Comparison of ENCODE assay signal across 11 cellular contexts in the genomic region with DNA sequence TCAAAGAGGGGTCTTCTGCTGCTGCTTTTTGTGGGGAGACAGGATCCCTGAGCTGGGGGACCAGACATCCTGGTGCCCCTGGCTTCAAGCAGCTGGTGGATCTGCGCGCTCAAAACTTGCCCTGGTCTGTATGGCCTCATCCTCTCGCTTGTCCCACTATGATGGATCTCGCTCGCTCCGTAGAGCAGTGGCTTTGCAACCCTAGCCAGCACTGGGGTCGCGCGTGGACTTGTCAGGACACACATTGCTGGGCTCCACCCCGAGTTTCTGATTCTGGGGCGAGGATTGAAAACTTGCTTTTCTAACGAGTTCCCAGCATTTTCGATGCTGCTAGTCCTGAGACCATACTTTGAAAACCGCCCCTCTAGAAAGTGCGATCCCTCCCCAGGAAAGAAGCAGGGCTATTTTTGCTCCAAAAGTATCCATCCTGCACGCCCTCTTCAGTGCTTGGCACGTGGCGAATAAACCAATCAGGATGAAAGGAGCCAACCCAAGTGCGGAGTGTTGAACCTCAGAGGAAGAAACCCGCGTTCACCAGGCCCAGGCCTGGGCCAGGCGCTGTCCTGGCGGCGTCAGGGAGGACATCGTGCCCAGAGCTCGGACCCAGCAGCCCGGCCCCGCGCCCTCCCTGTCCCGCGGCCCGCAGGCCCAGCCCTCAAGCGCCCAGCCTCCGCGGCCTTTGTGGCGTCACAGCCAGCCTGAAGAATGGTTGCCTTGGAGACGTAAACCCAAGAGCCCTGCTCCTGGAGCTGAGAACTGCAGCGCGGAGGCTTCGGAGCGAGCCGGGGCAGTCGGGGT. TPM values are rescaled to one million over a fixed set of nuclear protein-coding genes. Genes with fewer than 3 reads are reported as not detected.
DNase-seq lines count a peak whose midpoint lies in the region; ATAC-seq and TF ChIP-seq lines count a peak whose summit lies in the region.
"Had no signal": no experiment of that assay in that cellular context is flagged by ENCODE, and none has a peak within 500 bp of the region (broad histone marks: within the 10 kb centered on the region; RNA-seq: fewer than 3 reads in every experiment).

TSS of gene CFAP100 (plus strand) at position 731 of the 798 bp plus-strand sequence. CDS start 1,092 bp downstream, outside the sequence.

- peak within 1 kb of the TSS; percentile 73 for H3K4me3 Mint-ChIP-seq in nephron progenitor cell
- H3K4me3 Mint-ChIP-seq: CD4-positive, alpha-beta memory T cell had no signal

- no peak for ATAC-seq in HG02571 (IDR thresholded peaks at IDR 0.05; ENCODE audit: unreplicated experiment)

- no peak within 1 kb of the TSS for H3K27ac Mint-ChIP-seq in nephron progenitor cell
- H3K27ac Mint-ChIP-seq: CD4-positive, alpha-beta memory T cell had no signal

- H3K4me3 ChIP-seq in fibroblast of the aortic adventitia (ENCODE audit: low read depth, low read length): no peak within 1 kb of the TSS

- H3K36me3 Mint-ChIP-seq in nephron progenitor cell (ENCODE audit: low read depth): no peaks in the 10 kb centered on the region
- H3K36me3 Mint-ChIP-seq: CD4-positive, alpha-beta memory T cell had no signal

- peaks cover 15% of the 10 kb centered on the region for H3K4me1 Mint-ChIP-seq in nephron progenitor cell

- TF ChIP-seq CTCF in fibroblast of the aortic adventitia (IDR thresholded peaks at IDR 0.05; ENCODE audit: insufficient read depth, low read length) (no peak), nephron progenitor cell (IDR thresholded peaks at IDR 0.05) (no peak)

- H3K27me3 Mint-ChIP-seq in nephron progenitor cell (ENCODE audit: low read depth, poor library complexity): peaks cover 71% of the 10 kb centered on the region

- DNase-seq in AG08396 (ENCODE audit: low spot score) (peak; percentile 65), NCI-H2196 (lab: John Stamatoyannopoulos, UW; ENCODE audit: unreplicated experiment) (peak; percentile 80), fibroblast of the aortic adventitia (ENCODE audit: low read depth) (peak; percentile 16), nephron progenitor cell (peak; percentile 77), NCI-H446 (lab: John Stamatoyannopoulos, UW) (no peak), ureter (ENCODE audit: low spot score) (no peak), NCI-H187 treated with DMSO at 0.1 percent for 48 hours (lab: John Stamatoyannopoulos, UW) (no peak)
- DNase-seq: CD4-positive, alpha-beta memory T cell; T-helper 2 cell had no signal

- H3K9me3 Mint-ChIP-seq in nephron progenitor cell: no peaks in the 10 kb centered on the region
- H3K9me3 Mint-ChIP-seq: CD4-positive, alpha-beta memory T cell had no signal

RNA-seq across cellular contexts. Expression of gene CFAP100, which starts in this region (rescaled TPM):
- total RNA-seq in fibroblast of the aortic adventitia (ENCODE audit: low replicate concordance) (not detected in 2 replicates), ureter (not detected)
- total RNA-seq: CD4-positive, alpha-beta memory T cell; HT1080 had no signal

Comparison
In these comparisons a context has a peak if more than half of its experiments do, and no peak if none do; other contexts are left out.
1. Peak in DNase-seq in fibroblast of the aortic adventitia; RNA of the gene not detected or under 1 TPM.
2. DNase-seq: peak in AG08396 (single experiment), NCI-H2196 (single experiment) and nephron progenitor cell (single experiment); none in NCI-H446 (0 of 2), ureter (single experiment) and NCI-H187 treated with DMSO at 0.1 percent for 48 hours (single experiment).